Comparison of ENCODE assay signal across 2 cellular contexts in the genomic region with DNA sequence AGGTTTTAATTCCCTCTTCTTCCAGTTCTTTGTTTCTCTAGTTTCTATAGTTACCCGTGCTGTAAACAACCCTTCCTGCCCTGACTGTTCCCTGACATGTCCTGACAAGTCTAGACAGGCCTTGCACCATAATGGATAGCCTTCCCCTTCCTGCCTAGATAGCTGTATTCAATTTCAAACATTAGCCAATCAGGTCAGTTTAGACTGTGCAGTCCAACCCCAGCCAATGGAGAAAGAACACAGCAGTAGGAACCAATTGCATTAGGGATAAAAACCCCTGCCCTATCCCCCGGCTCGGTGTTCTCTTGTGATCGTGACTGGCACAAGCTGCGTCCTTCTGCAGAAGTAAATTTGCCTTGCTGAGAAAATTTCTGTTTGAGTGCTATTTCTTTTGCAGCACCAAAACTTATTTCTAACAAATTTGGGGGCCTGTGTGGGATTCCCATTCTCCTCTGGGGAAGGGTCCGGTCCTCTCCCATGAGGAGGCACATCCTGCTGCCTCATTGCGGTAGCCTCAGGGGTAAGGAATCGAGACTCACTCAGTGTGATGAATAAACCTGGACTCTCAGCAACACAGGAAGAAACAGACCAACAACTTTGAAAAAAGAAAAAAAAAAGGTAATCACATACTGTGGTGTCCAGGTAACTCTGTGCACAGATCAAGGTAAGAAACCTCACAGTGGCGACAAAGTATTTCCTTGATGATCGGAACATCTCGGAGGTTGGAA.
A peak's percentile ranks its signal among the peaks of the same experiment; 100 is the strongest.
TF ChIP-seq lines count a peak whose summit lies in the region.

No MANE protein-coding gene starts in this region.

TF ChIP-seq in GM12878, 131 proteins besides CTCF, POLR2A, EP300 and RAD21:
- TF ChIP-seq ZZZ3 (IDR thresholded peaks at IDR 0.05; ENCODE audit: control insufficient read depth, insufficient read length, low read depth), result no peak
- TF ChIP-seq CBX5 (IDR thresholded peaks at IDR 0.05; ENCODE audit: low read depth), result 0 out of 2 replicates have a peak, but pooled peaks have one; percentile 64
- TF ChIP-seq, protein P1, sequence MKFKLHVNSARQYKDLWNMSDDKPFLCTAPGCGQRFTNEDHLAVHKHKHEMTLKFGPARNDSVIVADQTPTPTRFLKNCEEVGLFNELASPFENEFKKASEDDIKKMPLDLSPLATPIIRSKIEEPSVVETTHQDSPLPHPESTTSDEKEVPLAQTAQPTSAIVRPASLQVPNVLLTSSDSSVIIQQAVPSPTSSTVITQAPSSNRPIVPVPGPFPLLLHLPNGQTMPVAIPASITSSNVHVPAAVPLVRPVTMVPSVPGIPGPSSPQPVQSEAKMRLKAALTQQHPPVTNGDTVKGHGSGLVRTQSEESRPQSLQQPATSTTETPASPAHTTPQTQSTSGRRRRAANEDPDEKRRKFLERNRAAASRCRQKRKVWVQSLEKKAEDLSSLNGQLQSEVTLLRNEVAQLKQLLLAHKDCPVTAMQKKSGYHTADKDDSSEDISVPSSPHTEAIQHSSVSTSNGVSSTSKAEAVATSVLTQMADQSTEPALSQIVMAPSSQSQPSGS (IDR thresholded peaks at IDR 0.05; ENCODE audit: low read length), result no peak

TF ChIP-seq in HEK293T, 16 proteins besides CTCF, POLR2A, EP300 and RAD21:
- TF ChIP-seq FOXA1 (IDR thresholded peaks at IDR 0.05) (no peak), FOXK2 (IDR thresholded peaks at IDR 0.05) (no peak)
